ENCODE assay signal across 28 cellular contexts in the genomic region with DNA sequence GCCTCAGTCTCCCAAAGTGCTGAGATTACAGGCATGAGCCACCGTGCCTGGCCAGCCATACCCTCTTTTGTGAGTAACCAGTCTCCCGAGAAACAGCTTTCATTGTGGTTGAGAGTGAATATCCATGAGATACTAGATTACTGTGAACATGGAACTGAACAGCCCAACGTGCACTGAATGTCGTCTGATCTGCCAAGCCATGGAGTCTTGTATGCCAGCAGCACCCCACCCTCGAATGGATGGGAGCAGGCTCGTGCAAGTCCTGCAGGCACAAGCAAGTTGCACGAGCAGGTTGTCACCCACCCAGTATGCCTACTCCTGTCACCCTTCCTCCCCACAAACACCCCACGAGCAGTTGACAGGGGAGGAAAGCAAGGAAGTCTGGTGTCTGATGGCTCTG. TPM values are rescaled to one million over a fixed set of nuclear protein-coding genes. Genes with fewer than 3 reads are reported as not detected.
"Had no signal": no experiment of that assay in that cellular context is flagged by ENCODE, and none has a peak within 500 bp of the region (broad histone marks: within the 10 kb centered on the region; RNA-seq: fewer than 3 reads in every experiment).

No MANE protein-coding gene starts in this region.

- H3K4me1 ChIP-seq: left lung, lower lobe of right lung, pancreas, psoas muscle, stomach, testis, thyroid gland, transverse colon, upper lobe of right lung, uterus had no signal

- H3K9me3 Mint-ChIP-seq: nephron; stimulated activated naive B cell treated with anti-CD40 and anti-IgM and Interleukin-4, amounts not matched to agents 10 μg/mL and 1 μg/mL and 100 μg/mL, for 72 hours had no signal

- H3K36me3 Mint-ChIP-seq: naive thymus-derived CD8-positive, alpha-beta T cell; stimulated activated naive B cell treated with anti-CD40 and anti-IgM and Interleukin-4, amounts not matched to agents 10 μg/mL and 1 μg/mL and 100 μg/mL, for 72 hours had no signal

- ATAC-seq: left cardiac atrium; left lung; lower lobe of right lung; naive thymus-derived CD8-positive, alpha-beta T cell; pancreas; psoas muscle; sciatic nerve; stimulated activated naive B cell treated with anti-CD40 and anti-IgM and Interleukin-4, amounts not matched to agents 10 μg/mL and 1 μg/mL and 100 μg/mL, for 72 hours; stimulated activated naive CD8-positive, alpha-beta T cell treated with anti-CD3 and anti-CD28 coated beads, Interleukin-15, Interleukin-2, amounts not matched to agents 100 U/mL and 50 U/mL, for 24 hours; upper lobe of right lung had no signal

- H3K27me3 ChIP-seq: left lung, pancreas, testis, thyroid gland, transverse colon, upper lobe of right lung, uterus had no signal

- DNase-seq: hippocampal formation; kidney glomerular epithelial cell; left cardiac atrium; left lung; lower lobe of right lung; mammary epithelial cell; mesenchymal stem cell; naive thymus-derived CD8-positive, alpha-beta T cell; nucleus accumbens; pancreas; posterior cingulate gyrus; psoas muscle; stimulated activated CD4-positive, alpha-beta T cell treated with anti-CD3 and anti-CD28 coated beads, Interleukin-12 subunit alpha, Interleukin-12 subunit beta, amount 100 ng/mL, for 4 hours; stimulated activated CD4-positive, alpha-beta T cell treated with anti-CD3 and anti-CD28 coated beads, Interleukin-15, amount 100 ng/mL, for 24 hours; stimulated activated CD4-positive, alpha-beta T cell treated with anti-CD3 and anti-CD28 coated beads, Interleukin-2, amount 100 ng/mL, for 24 hours; stimulated activated CD4-positive, alpha-beta T cell treated with anti-CD3 and anti-CD28 coated beads, Interleukin-4, amount 100 ng/mL, for 1 hour; stimulated activated naive B cell treated with anti-CD40 and anti-IgM and Interleukin-4, amounts not matched to agents 10 μg/mL and 1 μg/mL and 100 μg/mL, for 72 hours; stimulated activated naive CD8-positive, alpha-beta T cell treated with anti-CD3 and anti-CD28 coated beads, Interleukin-15, Interleukin-2, amounts not matched to agents 100 U/mL and 50 U/mL, for 24 hours; stomach; testis; thyroid gland; transverse colon; upper lobe of right lung; uterus had no signal

- H3K27ac ChIP-seq: left lung, lower lobe of right lung, pancreas, psoas muscle, skin epidermis, stomach, testis, thyroid gland, transverse colon, upper lobe of right lung, uterus had no signal

- H3K27ac Mint-ChIP-seq: nephron; stimulated activated naive B cell treated with anti-CD40 and anti-IgM and Interleukin-4, amounts not matched to agents 10 μg/mL and 1 μg/mL and 100 μg/mL, for 72 hours had no signal

- H3K9me3 ChIP-seq: left lung, lower lobe of right lung, pancreas, psoas muscle, stomach, testis, thyroid gland, transverse colon, upper lobe of right lung, uterus had no signal

- H3K4me3 ChIP-seq: left lung, lower lobe of right lung, pancreas, psoas muscle, skin epidermis, stomach, testis, thyroid gland, transverse colon, upper lobe of right lung, uterus had no signal

- H3K4me3 Mint-ChIP-seq: naive thymus-derived CD8-positive, alpha-beta T cell; nephron; neural crest cell; stimulated activated naive B cell treated with anti-CD40 and anti-IgM and Interleukin-4, amounts not matched to agents 10 μg/mL and 1 μg/mL and 100 μg/mL, for 72 hours had no signal

- H3K36me3 ChIP-seq: left lung, lower lobe of right lung, pancreas, stomach, thyroid gland, transverse colon, upper lobe of right lung, uterus had no signal

- H3K4me1 Mint-ChIP-seq: naive thymus-derived CD8-positive, alpha-beta T cell; nephron; stimulated activated naive B cell treated with anti-CD40 and anti-IgM and Interleukin-4, amounts not matched to agents 10 μg/mL and 1 μg/mL and 100 μg/mL, for 72 hours had no signal

RNA-seq across cellular contexts. Expression of gene TFCP2L1, which starts 36.5 kb away (rescaled TPM):
- total RNA-seq: naive thymus-derived CD8-positive, alpha-beta T cell; neural crest cell had no signal
